In genomic region chr20:46520976-46521579, GRCh38 we compare ENCODE assay signal across 1 cellular context.
TF ChIP-seq lines count a peak whose summit lies in the region.

No MANE protein-coding gene starts in this region.

TF ChIP-seq in GM12878, 131 proteins besides CTCF, POLR2A, EP300 and RAD21 (continued from another document):
- TF ChIP-seq RELB (IDR thresholded peaks at IDR 0.05; ENCODE audit: low read depth), result no peak
- TF ChIP-seq CEBPZ (IDR thresholded peaks at IDR 0.05; ENCODE audit: low read depth, low read length), result no peak
- TF ChIP-seq RUNX3 (IDR thresholded peaks at IDR 0.05; ENCODE audit: low read length), result peak; percentile 81
- TF ChIP-seq CUX1 (IDR thresholded peaks at IDR 0.05; ENCODE audit: insufficient replicate concordance, low read depth, low read length), result no peak
- no peak for TF ChIP-seq MAX (IDR thresholded peaks at IDR 0.05; ENCODE audit: low read depth, low read length)
- TF ChIP-seq CBFB (IDR thresholded peaks at IDR 0.05; ENCODE audit: low read depth), result no peak
- TF ChIP-seq PML (IDR thresholded peaks at IDR 0.05; ENCODE audit: low read length), result no peak
- no peak for TF ChIP-seq ZBTB4 (CRISPR knock-in tag; IDR thresholded peaks at IDR 0.05)
- no peak for TF ChIP-seq DPF2 (IDR thresholded peaks at IDR 0.05)
- no peak for TF ChIP-seq POLR2AphosphoS2 (IDR thresholded peaks at IDR 0.05; ENCODE audit: low read depth, low read length)
- peak; percentile 38 for TF ChIP-seq RELA (IDR thresholded peaks at IDR 0.05; ENCODE audit: borderline replicate concordance, partially characterized antibody)
- TF ChIP-seq ZSCAN29 (IDR thresholded peaks at IDR 0.05), result no peak
- TF ChIP-seq STAT3 (IDR thresholded peaks at IDR 0.05; ENCODE audit: low read depth, low read length), result no peak
- 0 out of 2 replicates have a peak, but pooled peaks have one; percentile 37 for TF ChIP-seq YY1 (IDR thresholded peaks at IDR 0.05; ENCODE audit: low read depth, low read length)
- TF ChIP-seq CEBPB (IDR thresholded peaks at IDR 0.05; ENCODE audit: borderline replicate concordance in 1 of 2, low read depth in 2 of 2, low read length in 2 of 2), result no peak
- TF ChIP-seq TCF7 (IDR thresholded peaks at IDR 0.05; ENCODE audit: borderline replicate concordance), result no peak
- TF ChIP-seq ZNF592 (IDR thresholded peaks at IDR 0.05), result no peak
- no peak for TF ChIP-seq RBBP5 (conservative IDR thresholded peaks at IDR 0.05)
- TF ChIP-seq SUZ12 (IDR thresholded peaks at IDR 0.05; ENCODE audit: unreplicated experiment), result no peak
- peak in 1 of 2 experiments; percentile 54; a peak in 2 of 4 replicates for TF ChIP-seq BHLHE40 (IDR thresholded peaks at IDR 0.05; ENCODE audit: borderline replicate concordance in 1 of 2, low read depth in 2 of 2, low read length in 1 of 2)
- no peak for TF ChIP-seq SUPT20H (IDR thresholded peaks at IDR 0.05; ENCODE audit: borderline replicate concordance, control insufficient read depth, low read depth, low read length)
- TF ChIP-seq PRDM15 (CRISPR knock-in tag; IDR thresholded peaks at IDR 0.05), result no peak
- no peak for TF ChIP-seq ZBTB33 (IDR thresholded peaks at IDR 0.05)
- TF ChIP-seq JUND (IDR thresholded peaks at IDR 0.05; ENCODE audit: low read depth, low read length), result no peak
- TF ChIP-seq KAT2A (conservative IDR thresholded peaks at IDR 0.05; ENCODE audit: control insufficient read depth, low read depth, low read length), result no peak
- no peak for TF ChIP-seq RB1 (IDR thresholded peaks at IDR 0.05; ENCODE audit: borderline replicate concordance)
- TF ChIP-seq PKNOX1 (IDR thresholded peaks at IDR 0.05), result no peak
- TF ChIP-seq SMC3 (IDR thresholded peaks at IDR 0.05; ENCODE audit: borderline replicate concordance, low read length), result peak; percentile 89
TF ChIP-seq in GM12878: peak in this region for 5.
